In the genomic region with DNA sequence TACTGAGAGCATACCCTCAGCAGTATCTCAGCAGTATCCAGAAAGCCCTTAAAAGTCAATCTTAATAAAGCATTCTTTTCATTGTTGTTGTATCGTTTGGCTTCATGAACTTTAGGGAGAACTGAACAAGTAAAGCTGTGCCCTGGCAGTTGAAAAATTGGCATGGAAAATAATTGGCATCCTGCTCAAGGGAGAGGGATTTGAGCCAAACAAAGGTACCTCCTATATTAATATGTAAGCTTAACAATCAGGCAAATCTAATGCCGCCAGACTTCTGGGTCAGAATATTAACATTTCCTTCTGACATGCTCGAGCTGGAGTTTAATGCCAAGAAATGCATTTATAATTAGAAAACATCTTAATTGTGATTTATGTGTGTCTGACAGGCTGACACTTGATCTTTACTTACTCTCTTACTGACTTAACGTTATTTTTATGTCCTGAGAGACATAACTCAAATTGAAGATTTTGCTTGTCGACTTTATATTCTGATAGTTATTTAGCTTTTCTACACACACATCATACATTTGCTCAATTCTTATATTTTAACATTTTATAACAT, we compare ENCODE assay signal across 19 cellular contexts. TPM values are rescaled to one million over a fixed set of nuclear protein-coding genes. Genes with fewer than 3 reads are reported as not detected.
A peak's percentile ranks its signal among the peaks of the same experiment; 100 is the strongest.
DNase-seq lines count a peak whose midpoint lies in the region; ATAC-seq and TF ChIP-seq lines count a peak whose summit lies in the region.
"Had no signal": no experiment of that assay in that cellular context is flagged by ENCODE, and none has a peak within 500 bp of the region (broad histone marks: within the 10 kb centered on the region; RNA-seq: fewer than 3 reads in every experiment).

No MANE protein-coding gene starts in this region.

- H3K27ac ChIP-seq in heart right ventricle (peak overlapping the region in 6 of 10 donors; percentile 1 to 57 (median 40)), right atrium auricular region (peak overlapping the region in 1 of 2 donors; percentile 74), dorsolateral prefrontal cortex (no peak overlapping the region)
- H3K27ac ChIP-seq: C4-2B, SJCRH30 had no signal

- H3K36me3 ChIP-seq in heart right ventricle (no peaks in the 10 kb centered on the region), right atrium auricular region (no peaks in the 10 kb centered on the region)
- H3K36me3 ChIP-seq: SJCRH30 had no signal

- WGBS in heart right ventricle, 2 donors: 36 to 45% methylated on average over 5 of the region's 5 CpGs

- peak overlapping the region in 5 of 10 donors; percentile 2 to 24 (median 12) for H3K4me3 ChIP-seq in heart right ventricle
- no peak overlapping the region for H3K4me3 ChIP-seq in right atrium auricular region
- H3K4me3 ChIP-seq in dorsolateral prefrontal cortex: no peak overlapping the region
- H3K4me3 ChIP-seq: SJCRH30 had no signal

- DNase-seq in heart right ventricle: no peak
- DNase-seq in right atrium auricular region (ENCODE audit: low spot score): no peak
- DNase-seq in astrocyte of the hippocampus (ENCODE audit: low read depth, low spot score): peak; percentile 1
- peak; percentile 39 for DNase-seq in left kidney (ENCODE audit: low read depth, low spot score)
- DNase-seq in GM20000 (ENCODE audit: low spot score): no peak
- DNase-seq in dorsolateral prefrontal cortex: no peak
- DNase-seq: AML-193, DMS79, H7, IMR-90, NCI-H2081, NCI-H510A treated with DMSO at 0.1 percent for 48 hours, NCI-H82, PC-3, RPMI8226, SJCRH30 had no signal

- TF ChIP-seq CTCF in heart right ventricle (IDR thresholded peaks at IDR 0.05): no peak
- TF ChIP-seq CTCF in right atrium auricular region (IDR thresholded peaks at IDR 0.05): no peak
- no peak for TF ChIP-seq CTCF in GM20000 (IDR thresholded peaks at IDR 0.05; ENCODE audit: extremely low read depth, missing control alignments)
- TF ChIP-seq CTCF in dorsolateral prefrontal cortex (IDR thresholded peaks at IDR 0.05 in 54 of 56, conservative IDR thresholded peaks at IDR 0.05 in 2 of 56; ENCODE audit: low read depth in 1 of 56, partially characterized antibody in 56 of 56): no peak

- H3K27me3 ChIP-seq in heart right ventricle (no peaks in the 10 kb centered on the region), right atrium auricular region (no peaks in the 10 kb centered on the region), dorsolateral prefrontal cortex (no peaks in the 10 kb centered on the region)
- H3K27me3 ChIP-seq: SJCRH30 had no signal

- peak in 2 of 8 donors; percentile 46 to 76 for ATAC-seq in heart right ventricle
- ATAC-seq in HG03342 (IDR thresholded peaks at IDR 0.05; ENCODE audit: unreplicated experiment): no peak
- ATAC-seq: PC-3 had no signal

- intact Hi-C loops in heart right ventricle (cut with DNase I): no loop called here
- intact Hi-C loops in dorsolateral prefrontal cortex (cut with DNase I): no loop called here

- H3K9me3 ChIP-seq in heart right ventricle (peaks cover 0 to 29% (median 15%) of the 10 kb centered on the region in 11 donors), right atrium auricular region (peaks cover 0 to 6% of the 10 kb centered on the region in 2 donors)
- H3K9me3 ChIP-seq: SJCRH30 had no signal

- no peaks in the 10 kb centered on the region for H3K4me1 ChIP-seq in heart right ventricle
- H3K4me1 ChIP-seq in right atrium auricular region: peaks cover 0 to 4% of the 10 kb centered on the region in 2 donors
- H3K4me1 ChIP-seq: SJCRH30 had no signal

RNA-seq across cellular contexts. Expression of a gene that starts 42.1 kb away (rescaled TPM):
- total RNA-seq in heart right ventricle (under 1 TPM; 0.05 to 1.00 (median 0.37) TPM), right atrium auricular region (under 1 TPM; 0.19 to 0.51 TPM), dorsolateral prefrontal cortex (10 to 100 TPM in 95 of 120 experiments, 1 to 10 TPM in 25; 5.6 to 21.0 (median 12.1) TPM)
- polyA plus RNA-seq in heart right ventricle: under 1 TPM; 0.09 to 0.22 TPM
- total RNA-seq: H7, IMR-90, MCF 10A, PC-3 had no signal
- polyA plus RNA-seq: IMR-90 had no signal

Comparison
In these comparisons a context has a peak if more than half of its experiments do, and no peak if none do; other contexts are left out.
1. DNase-seq: peak in astrocyte of the hippocampus (single experiment) and left kidney (single experiment); none in heart right ventricle (0 of 2), right atrium auricular region (single experiment), GM20000 (single experiment) and dorsolateral prefrontal cortex (0 of 10).
2. H3K27ac ChIP-seq: peak in heart right ventricle (6 of 10); none in dorsolateral prefrontal cortex (0 of 59).